28 cellular contexts compared by ENCODE assay signal in genomic region chr3:163175970-163176369, GRCh38.
"Had no signal": no experiment of that assay in that cellular context is flagged by ENCODE, and none has a peak within 500 bp of the region (broad histone marks: within the 10 kb centered on the region; RNA-seq: fewer than 3 reads in every experiment).

No MANE protein-coding gene starts in this region.

- ATAC-seq: activated CD8-positive, alpha-beta T cell treated with anti-CD3 and anti-CD28 coated beads for 36 hours; activated T-cell treated with anti-CD3 and anti-CD28 coated beads, Interleukin-2, amount 50 U/mL, for 72 hours; activated T-helper 17 cell treated with anti-CD3 and anti-CD28 coated beads, Interleukin-2, amount 50 U/mL, for 72 hours had no signal

- DNase-seq: activated CD4-positive, alpha-beta T cell treated with anti-CD3 and anti-CD28 coated beads, Interleukin-2, amount 10 ng/mL, durations not matched to agents 24 days and 14 days; activated CD4-positive, alpha-beta T cell treated with anti-CD3 and anti-CD28 coated beads, Interleukin-2, amount 50 U/mL, for 4 hours; activated CD8-positive, alpha-beta T cell treated with anti-CD3 and anti-CD28 coated beads for 36 hours; activated effector memory CD4-positive, alpha-beta T cell treated with anti-CD3 and anti-CD28 coated beads, Interleukin-2, amount 50 U/mL, for 16 hours; activated naive CD4-positive, alpha-beta T cell; activated naive CD4-positive, alpha-beta T cell treated with anti-CD3 and anti-CD28 coated beads, Interleukin-2, amount 50 U/mL, for 16 hours; activated naive CD8-positive, alpha-beta T cell treated with anti-CD3 and anti-CD28 coated beads for 36 hours; activated T-cell treated with anti-CD3 and anti-CD28 coated beads, Interleukin-2, amount 50 U/mL, for 1 hour; activated T-cell treated with anti-CD3 and anti-CD28 coated beads, Interleukin-2, amount 50 U/mL, for 72 hours; amniotic stem cell; aorta; brain microvascular endothelial cell; MM.1S; MV-4-11; NCI-H1092 treated with DMSO at 0.1 percent for 48 hours; NCI-H146; NCI-H187; NCI-H2029 treated with DMSO at 0.1 percent for 48 hours; NCI-H2107; NCI-H2171; NCI-H510A; PC-9; SHP77; SJCRH30 had no signal

- H3K36me3 ChIP-seq: brain microvascular endothelial cell, SJCRH30 had no signal

- H3K9me3 ChIP-seq: SJCRH30 had no signal

- H3K4me1 ChIP-seq: SJCRH30 had no signal

- H3K4me3 ChIP-seq: PC-9, SJCRH30, SK-N-MC had no signal

- H3K4me2 ChIP-seq: KMS-11, PC-9 had no signal

- H3K9ac ChIP-seq: KMS-11 had no signal

- H3K27me3 ChIP-seq: brain microvascular endothelial cell, SJCRH30 had no signal

- H3K27ac ChIP-seq: brain microvascular endothelial cell, KMS-11, PC-9, RWPE1, SJCRH30, SK-N-MC had no signal
